In genomic region chr6:119172813-119173212, GRCh38 we compare ENCODE assay signal across 1 cellular context.
TF ChIP-seq lines count a peak whose summit lies in the region.

No MANE protein-coding gene starts in this region.

TF ChIP-seq in IMR-90, 13 proteins besides CTCF, POLR2A, EP300 and RAD21 (continued from another document):
- no peak for TF ChIP-seq BHLHE40 (IDR thresholded peaks at IDR 0.05; ENCODE audit: low read depth, low read length)
- no peak for TF ChIP-seq USF2 (IDR thresholded peaks at IDR 0.05; ENCODE audit: low read depth, low read length)
